Comparison of ENCODE assay signal across 17 cellular contexts in genomic region chr4:7289619-7290018, GRCh38.
DNase-seq lines count a peak whose midpoint lies in the region; ATAC-seq and TF ChIP-seq lines count a peak whose summit lies in the region.
"Had no signal": no experiment of that assay in that cellular context is flagged by ENCODE, and none has a peak within 500 bp of the region (broad histone marks: within the 10 kb centered on the region; RNA-seq: fewer than 3 reads in every experiment).

No MANE protein-coding gene starts in this region.

- no peak overlapping the region for H3K27ac ChIP-seq in BLaER1 treated with 17β-estradiol and CSF1 and Interleukin-3, amounts not matched to agents 10 nM and 100 nM
- no peak overlapping the region for H3K27ac ChIP-seq in osteoblast (ENCODE audit: low read depth, low read length)

- peaks cover 0 to 26% (median 0%) of the 10 kb centered on the region in 11 experiments; a peak in 4 of 22 replicates for H4K20me1 ChIP-seq in BLaER1 treated with 17β-estradiol and CSF1 and Interleukin-3, amounts not matched to agents 10 nM and 100 nM
- no peaks in the 10 kb centered on the region for H4K20me1 ChIP-seq in osteoblast (ENCODE audit: insufficient read depth, low read length)

- DNase-seq in NCI-H146 (lab: John Stamatoyannopoulos, UW) = peak; percentile 18
- no peak for DNase-seq in NCI-H146 treated with DMSO at 0.1 percent for 48 hours (lab: John Stamatoyannopoulos, UW; ENCODE audit: unreplicated experiment)
- DNase-seq in left kidney (ENCODE audit: low read depth, low spot score) = peak; percentile 62
- DNase-seq in osteoblast (ENCODE audit: insufficient read length, low spot score, missing footprints) = peak; percentile 53
- DNase-seq in effector memory CD8-positive, alpha-beta T cell = no peak
- no peak for DNase-seq in GM13977 (ENCODE audit: low spot score)
- DNase-seq: 8988T; AML-193; C1 segment of cervical spinal cord; Calu3; CD4-positive, alpha-beta T cell; DMS 273 treated with DMSO at 0.1 percent for 48 hours; GOT3 had no signal

- ATAC-seq in effector memory CD8-positive, alpha-beta T cell (replicated peaks) = no peak
- ATAC-seq in HG03025 (IDR thresholded peaks at IDR 0.05; ENCODE audit: low FRiP score, unreplicated experiment) = no peak
- ATAC-seq: GM12878 had no signal

- no peak for TF ChIP-seq CTCF in osteoblast (IDR thresholded peaks at IDR 0.05; ENCODE audit: extremely low read depth, low read depth, low read length)
- TF ChIP-seq CTCF in GM13977 (IDR thresholded peaks at IDR 0.05; ENCODE audit: extremely low read depth, insufficient read depth, missing control alignments) = no peak

- no peak overlapping the region for H2AFZ ChIP-seq in osteoblast (ENCODE audit: low read length)

- H3K36me3 Mint-ChIP-seq in effector memory CD8-positive, alpha-beta T cell (ENCODE audit: insufficient read depth) = no peaks in the 10 kb centered on the region

- H3K9me3 ChIP-seq in BLaER1 treated with 17β-estradiol and CSF1 and Interleukin-3, amounts not matched to agents 10 nM and 100 nM (replicated peaks in 1 of 11) = no peaks in the 10 kb centered on the region
- H3K9me3 ChIP-seq in osteoblast (ENCODE audit: low read depth, low read length) = no peaks in the 10 kb centered on the region
- H3K9me3 ChIP-seq: HAP-1 had no signal

- H3K27ac Mint-ChIP-seq in effector memory CD8-positive, alpha-beta T cell = no peak overlapping the region
- H3K27ac Mint-ChIP-seq: CD4-positive, alpha-beta T cell had no signal

- H3K4me1 Mint-ChIP-seq in effector memory CD8-positive, alpha-beta T cell (ENCODE audit: low read depth in 2 of 2) = peaks cover 0 to 3% of the 10 kb centered on the region in 2 donors

- no peak overlapping the region for H3K4me3 Mint-ChIP-seq in effector memory CD8-positive, alpha-beta T cell
- H3K4me3 Mint-ChIP-seq: CD4-positive, alpha-beta T cell had no signal

- no peaks in the 10 kb centered on the region for H3K9me3 Mint-ChIP-seq in effector memory CD8-positive, alpha-beta T cell
- H3K9me3 Mint-ChIP-seq: CD4-positive, alpha-beta T cell had no signal

- no peaks in the 10 kb centered on the region for H3K79me2 ChIP-seq in osteoblast (ENCODE audit: insufficient read depth, low read length)

- no peak overlapping the region; a peak in 1 of 22 replicates for H3K9ac ChIP-seq in BLaER1 treated with 17β-estradiol and CSF1 and Interleukin-3, amounts not matched to agents 10 nM and 100 nM

- H3K4me2 ChIP-seq in BLaER1 treated with 17β-estradiol and CSF1 and Interleukin-3, amounts not matched to agents 10 nM and 100 nM = peak overlapping the region in 7 of 11 experiments; percentile 19 to 62 (median 29); a peak in 10 of 22 replicates
- no peak overlapping the region for H3K4me2 ChIP-seq in osteoblast (ENCODE audit: insufficient read depth, low read length)

- in situ Hi-C loops in GM13977 (cut with MboI; ENCODE audit: low pct_unique_long_range_greater_than_20kb, low sequenced_read_pairs, unreplicated experiment) = no loop called here

- H3K27me3 ChIP-seq in BLaER1 treated with 17β-estradiol and CSF1 and Interleukin-3, amounts not matched to agents 10 nM and 100 nM = peaks cover 0 to 39% (median 0%) of the 10 kb centered on the region in 11 experiments; a peak in 4 of 22 replicates
- H3K27me3 ChIP-seq in osteoblast (ENCODE audit: insufficient read depth, low read length) = peaks cover 22% of the 10 kb centered on the region

- peaks cover 31 to 74% of the 10 kb centered on the region in 2 donors for H3K27me3 Mint-ChIP-seq in effector memory CD8-positive, alpha-beta T cell
- H3K27me3 Mint-ChIP-seq: CD4-positive, alpha-beta T cell had no signal

- no peaks in the 10 kb centered on the region for H3K36me3 ChIP-seq in BLaER1 treated with 17β-estradiol and CSF1 and Interleukin-3, amounts not matched to agents 10 nM and 100 nM
- H3K36me3 ChIP-seq in osteoblast (ENCODE audit: insufficient read depth, low read length) = no peaks in the 10 kb centered on the region
- H3K36me3 ChIP-seq: HAP-1 had no signal

- H3K4me1 ChIP-seq in BLaER1 treated with 17β-estradiol and CSF1 and Interleukin-3, amounts not matched to agents 10 nM and 100 nM = peaks cover 0 to 60% (median 37%) of the 10 kb centered on the region in 10 experiments; a peak in 16 of 20 replicates
- H3K4me1 ChIP-seq in osteoblast (ENCODE audit: insufficient read depth, low read length) = no peaks in the 10 kb centered on the region
- H3K4me1 ChIP-seq: HAP-1 had no signal

- no peak overlapping the region for H3K4me3 ChIP-seq in BLaER1 treated with 17β-estradiol and CSF1 and Interleukin-3, amounts not matched to agents 10 nM and 100 nM
- H3K4me3 ChIP-seq in osteoblast (ENCODE audit: insufficient read depth, low read length) = no peak overlapping the region
- H3K4me3 ChIP-seq: GM12878, HAP-1 had no signal

Comparison
In these comparisons a context has a peak if more than half of its experiments do, and no peak if none do; other contexts are left out.
1. DNase-seq: peak in NCI-H146 (single experiment), left kidney (single experiment) and osteoblast (single experiment); none in NCI-H146 treated with DMSO at 0.1 percent for 48 hours (single experiment), effector memory CD8-positive, alpha-beta T cell (0 of 3) and GM13977 (single experiment).